Comparison of ENCODE assay signal across 18 cellular contexts in genomic region chr10:126398383-126398743, GRCh38. TPM values are rescaled to one million over a fixed set of nuclear protein-coding genes. Genes with fewer than 3 reads are reported as not detected.
"Had no signal": no experiment of that assay in that cellular context is flagged by ENCODE, and none has a peak within 500 bp of the region (broad histone marks: within the 10 kb centered on the region; RNA-seq: fewer than 3 reads in every experiment).

No MANE protein-coding gene starts in this region.

- H3K27me3 Mint-ChIP-seq: activated CD8-positive, alpha-beta memory T cell treated with anti-CD3 and anti-CD28 coated beads, Interleukin-2, amount 10 ng/mL, durations not matched to agents 7 days and 5 days had no signal

- H3K36me3 ChIP-seq: ascending aorta, cardiac muscle cell, colonic mucosa, gastroesophageal sphincter had no signal

- H3K27ac Mint-ChIP-seq: activated CD8-positive, alpha-beta memory T cell treated with anti-CD3 and anti-CD28 coated beads, Interleukin-2, amount 10 ng/mL, durations not matched to agents 7 days and 5 days; activated naive CD8-positive, alpha-beta T cell treated with anti-CD3 and anti-CD28 coated beads, Interleukin-2, amount 10 ng/mL, durations not matched to agents 7 days and 5 days; type B pancreatic cell had no signal

- H3K27ac ChIP-seq: ascending aorta, cardiac muscle cell, colonic mucosa, gastroesophageal sphincter had no signal

- H3K9me3 ChIP-seq: ascending aorta, colonic mucosa, gastroesophageal sphincter had no signal

- H3K4me1 Mint-ChIP-seq: activated CD8-positive, alpha-beta memory T cell treated with anti-CD3 and anti-CD28 coated beads, Interleukin-2, amount 10 ng/mL, durations not matched to agents 7 days and 5 days; activated naive CD8-positive, alpha-beta T cell treated with anti-CD3 and anti-CD28 coated beads, Interleukin-2, amount 10 ng/mL, durations not matched to agents 7 days and 5 days had no signal

- ATAC-seq: activated CD8-positive, alpha-beta memory T cell treated with anti-CD3 and anti-CD28 coated beads, Interleukin-2, amount 10 ng/mL, durations not matched to agents 7 days and 5 days; activated T-cell treated with anti-CD3 and anti-CD28 coated beads, Interleukin-2, amount 50 U/mL, for 4 hours; gastroesophageal sphincter; left ventricle myocardium superior had no signal

- H3K4me3 ChIP-seq: ascending aorta, cardiac muscle cell, colonic mucosa, gastroesophageal sphincter had no signal

- H3K27me3 ChIP-seq: ascending aorta, cardiac muscle cell, colonic mucosa had no signal

- DNase-seq: activated CD4-positive, alpha-beta T cell treated with anti-CD3 and anti-CD28 coated beads, Interleukin-2, amount 50 U/mL, for 48 hours; activated CD4-positive, CD25-positive, alpha-beta regulatory T cell treated with anti-CD3 and anti-CD28 coated beads, Interleukin-2, amount 50 U/mL, for 72 hours; activated CD8-positive, alpha-beta memory T cell treated with anti-CD3 and anti-CD28 coated beads, Interleukin-2, amount 10 ng/mL, durations not matched to agents 7 days and 5 days; activated gamma-delta T cell; activated naive CD8-positive, alpha-beta T cell treated with anti-CD3 and anti-CD28 coated beads, Interleukin-2, amount 10 ng/mL, durations not matched to agents 7 days and 5 days; activated T-cell treated with anti-CD3 and anti-CD28 coated beads, Interleukin-2, amount 50 U/mL, for 4 hours; colonic mucosa; effector CD4-positive, alpha-beta T cell; kidney; left ventricle myocardium superior; posterior cingulate gyrus; stimulated activated CD4-positive, alpha-beta T cell treated with anti-CD3 and anti-CD28 coated beads, Interleukin-1b, Interleukin-23, amount 100 ng/mL, for 48 hours; stimulated activated naive CD4-positive, alpha-beta T cell treated with Interleukin-2 at 50 U/mL for 16 hours; T-helper 9 cell had no signal

- H3K4me1 ChIP-seq: ascending aorta, colonic mucosa, gastroesophageal sphincter had no signal

- H3K36me3 Mint-ChIP-seq: activated CD8-positive, alpha-beta memory T cell treated with anti-CD3 and anti-CD28 coated beads, Interleukin-2, amount 10 ng/mL, durations not matched to agents 7 days and 5 days; activated naive CD8-positive, alpha-beta T cell treated with anti-CD3 and anti-CD28 coated beads, Interleukin-2, amount 10 ng/mL, durations not matched to agents 7 days and 5 days had no signal

- H3K4me3 Mint-ChIP-seq: activated CD8-positive, alpha-beta memory T cell treated with anti-CD3 and anti-CD28 coated beads, Interleukin-2, amount 10 ng/mL, durations not matched to agents 7 days and 5 days; activated naive CD8-positive, alpha-beta T cell treated with anti-CD3 and anti-CD28 coated beads, Interleukin-2, amount 10 ng/mL, durations not matched to agents 7 days and 5 days; activated T-cell treated with anti-CD3 and anti-CD28 coated beads, Interleukin-2, amount 50 U/mL, for 4 hours; type B pancreatic cell had no signal

RNA-seq across cellular contexts. Expression of gene ADAM12, which starts 10.1 kb away (rescaled TPM):
- total RNA-seq: ascending aorta had no signal
